ENCODE assay signal across 15 cellular contexts in genomic region chr15:32979710-32980109, GRCh38.
DNase-seq lines count a peak whose midpoint lies in the region; TF ChIP-seq lines count a peak whose summit lies in the region.
"Had no signal": no experiment of that assay in that cellular context is flagged by ENCODE, and none has a peak within 500 bp of the region (broad histone marks: within the 10 kb centered on the region; RNA-seq: fewer than 3 reads in every experiment).

No MANE protein-coding gene starts in this region.

- no peak for TF ChIP-seq CTCF in astrocyte of the cerebellum (IDR thresholded peaks at IDR 0.05; ENCODE audit: low read depth, low read length, missing control alignments)

- H3K4me3 ChIP-seq in astrocyte of the cerebellum (ENCODE audit: low read depth, low read length) = no peak overlapping the region
- H3K4me3 ChIP-seq: body of pancreas, right atrium auricular region had no signal

- DNase-seq in AG08396 (ENCODE audit: low spot score) (peak; percentile 52), HPDE6-E6E7 (ENCODE audit: extremely low spot score) (peak; percentile 11), astrocyte of the cerebellum (ENCODE audit: low read depth) (peak; percentile 82), glomerular visceral epithelial cell (ENCODE audit: extremely low spot score) (peak; percentile 80), Ammon's horn (ENCODE audit: low spot score) (no peak), SIG-M5 (lab: John Stamatoyannopoulos, UW) (no peak), SKM-1 treated with dmso at 0.1 percent for 144 hours (lab: John Stamatoyannopoulos, UW; ENCODE audit: unreplicated experiment) (no peak), NCI-H2171 (lab: John Stamatoyannopoulos, UW) (no peak)
- DNase-seq: activated CD4-positive, alpha-beta T cell treated with anti-CD3 and anti-CD28 coated beads for 4 hours; activated T-cell treated with anti-CD3 and anti-CD28 coated beads, Interleukin-2, amount 50 U/mL, for 24 hours; body of pancreas; Karpas-422; NCI-H1930; NK-92 treated with Interleukin-12 subunit alpha and Interleukin-12 subunit beta, amount 100 ng/mL, for 24 hours had no signal

- in situ Hi-C loops in astrocyte of the cerebellum (cut with HindIII; ENCODE audit: low sequenced_read_pairs) = loop anchor here (5.0 kb wide), 3 partner anchors 67 to 317 kb away; no protein-coding TSS in a partner anchor

Comparison
In these comparisons a context has a peak if more than half of its experiments do, and no peak if none do; other contexts are left out.
1. DNase-seq: peak in AG08396 (single experiment), HPDE6-E6E7 (single experiment), astrocyte of the cerebellum (single experiment) and glomerular visceral epithelial cell (single experiment); none in Ammon's horn (single experiment), SIG-M5 (single experiment), SKM-1 treated with dmso at 0.1 percent for 144 hours (single experiment) and NCI-H2171 (single experiment).